10 cellular contexts compared by ENCODE assay signal in genomic region chr3:39254806-39255449, GRCh38. TPM values are rescaled to one million over a fixed set of nuclear protein-coding genes. Genes with fewer than 3 reads are reported as not detected.
A peak's percentile ranks its signal among the peaks of the same experiment; 100 is the strongest.
DNase-seq lines count a peak whose midpoint lies in the region; ATAC-seq lines count a peak whose summit lies in the region.
"Had no signal": no experiment of that assay in that cellular context is flagged by ENCODE, and none has a peak within 500 bp of the region (broad histone marks: within the 10 kb centered on the region; RNA-seq: fewer than 3 reads in every experiment).

No MANE protein-coding gene starts in this region.

- H3K4me3 Mint-ChIP-seq in activated naive CD8-positive, alpha-beta T cell: peak overlapping the region; percentile 54

- H3K4me1 Mint-ChIP-seq in activated naive CD8-positive, alpha-beta T cell (ENCODE audit: low read depth): peaks cover 30% of the 10 kb centered on the region

- peak overlapping the region; percentile 86 for H3K27ac Mint-ChIP-seq in activated naive CD8-positive, alpha-beta T cell

- no peaks in the 10 kb centered on the region for H3K36me3 Mint-ChIP-seq in activated naive CD8-positive, alpha-beta T cell

- H3K9me3 Mint-ChIP-seq in activated naive CD8-positive, alpha-beta T cell (ENCODE audit: low read depth): no peaks in the 10 kb centered on the region

- DNase-seq in COLO829 (ENCODE audit: low spot score) (peak; percentile 90), myocyte (ENCODE audit: low read depth) (peak; percentile 40), NCI-H2196 (lab: John Stamatoyannopoulos, UW; ENCODE audit: unreplicated experiment) (no peak), cerebellar cortex (ENCODE audit: low spot score) (no peak), NCI-H510A (lab: John Stamatoyannopoulos, UW) (no peak), iPS-NIHi7 (ENCODE audit: extremely low spot score) (no peak)
- DNase-seq: effector CD4-positive, alpha-beta T cell; NCI-H2081 had no signal

- peak; percentile 4 for ATAC-seq in HG03354 (IDR thresholded peaks at IDR 0.05; ENCODE audit: poor library complexity, severe bottlenecking, unreplicated experiment)

- H3K27me3 Mint-ChIP-seq in activated naive CD8-positive, alpha-beta T cell: peaks cover under 1% of the 10 kb centered on the region

RNA-seq across cellular contexts. Expression of gene CX3CR1, which starts 24.9 kb away (rescaled TPM):
- total RNA-seq in myocyte: not detected in 2 replicates
- 0.39 TPM for polyA plus RNA-seq in myocyte (2012)

Comparison
In these comparisons a context has a peak if more than half of its experiments do, and no peak if none do; other contexts are left out.
1. DNase-seq: peak in COLO829 (single experiment) and myocyte (single experiment); none in NCI-H2196 (single experiment), cerebellar cortex (single experiment), NCI-H510A (single experiment) and iPS-NIHi7 (single experiment).